Comparison of ENCODE assay signal across 1 cellular context in the genomic region with DNA sequence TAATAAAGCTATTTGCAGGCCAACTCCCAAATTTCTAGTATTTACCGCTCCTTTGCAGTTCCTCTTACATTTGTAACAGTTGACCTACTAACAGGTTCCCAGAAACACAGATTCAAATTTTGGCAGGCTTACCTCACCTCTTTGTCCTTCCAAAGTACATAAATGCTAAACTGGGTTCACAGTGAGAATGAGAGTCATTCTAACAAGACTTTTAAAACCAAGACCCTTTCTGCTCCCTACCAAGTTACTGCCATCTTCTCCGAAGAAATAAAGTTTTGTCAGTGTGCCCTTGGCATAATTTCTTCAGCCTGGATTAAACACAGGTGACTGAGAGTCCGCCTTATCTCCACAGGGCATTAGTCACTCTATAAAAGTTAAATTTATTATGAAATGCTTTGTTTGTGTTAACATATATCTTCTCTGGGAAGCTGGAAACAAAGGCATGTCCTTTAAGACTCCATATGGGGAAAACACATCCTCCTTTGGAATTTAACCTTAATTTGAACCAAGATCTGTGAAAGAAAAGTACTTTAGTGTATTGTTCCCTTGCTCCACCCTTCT.
TF ChIP-seq lines count a peak whose summit lies in the region.

No MANE protein-coding gene starts in this region.

TF ChIP-seq in WTC11, 78 proteins besides CTCF, POLR2A, EP300 and RAD21 (continued from another document):
- TF ChIP-seq SP1 (CRISPR knock-in tag; conservative IDR thresholded peaks at IDR 0.05) (no peak), NR1H2 (CRISPR knock-in tag; IDR thresholded peaks at IDR 0.05) (no peak), TEAD1 (CRISPR knock-in tag; IDR thresholded peaks at IDR 0.05) (no peak), ESRRA (CRISPR knock-in tag; IDR thresholded peaks at IDR 0.05; ENCODE audit: borderline replicate concordance) (no peak)
- TF ChIP-seq, protein P1, sequence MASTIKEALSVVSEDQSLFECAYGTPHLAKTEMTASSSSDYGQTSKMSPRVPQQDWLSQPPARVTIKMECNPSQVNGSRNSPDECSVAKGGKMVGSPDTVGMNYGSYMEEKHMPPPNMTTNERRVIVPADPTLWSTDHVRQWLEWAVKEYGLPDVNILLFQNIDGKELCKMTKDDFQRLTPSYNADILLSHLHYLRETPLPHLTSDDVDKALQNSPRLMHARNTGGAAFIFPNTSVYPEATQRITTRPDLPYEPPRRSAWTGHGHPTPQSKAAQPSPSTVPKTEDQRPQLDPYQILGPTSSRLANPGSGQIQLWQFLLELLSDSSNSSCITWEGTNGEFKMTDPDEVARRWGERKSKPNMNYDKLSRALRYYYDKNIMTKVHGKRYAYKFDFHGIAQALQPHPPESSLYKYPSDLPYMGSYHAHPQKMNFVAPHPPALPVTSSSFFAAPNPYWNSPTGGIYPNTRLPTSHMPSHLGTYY (CRISPR knock-in tag; IDR thresholded peaks at IDR 0.05), result no peak
- TF ChIP-seq, protein P2, sequence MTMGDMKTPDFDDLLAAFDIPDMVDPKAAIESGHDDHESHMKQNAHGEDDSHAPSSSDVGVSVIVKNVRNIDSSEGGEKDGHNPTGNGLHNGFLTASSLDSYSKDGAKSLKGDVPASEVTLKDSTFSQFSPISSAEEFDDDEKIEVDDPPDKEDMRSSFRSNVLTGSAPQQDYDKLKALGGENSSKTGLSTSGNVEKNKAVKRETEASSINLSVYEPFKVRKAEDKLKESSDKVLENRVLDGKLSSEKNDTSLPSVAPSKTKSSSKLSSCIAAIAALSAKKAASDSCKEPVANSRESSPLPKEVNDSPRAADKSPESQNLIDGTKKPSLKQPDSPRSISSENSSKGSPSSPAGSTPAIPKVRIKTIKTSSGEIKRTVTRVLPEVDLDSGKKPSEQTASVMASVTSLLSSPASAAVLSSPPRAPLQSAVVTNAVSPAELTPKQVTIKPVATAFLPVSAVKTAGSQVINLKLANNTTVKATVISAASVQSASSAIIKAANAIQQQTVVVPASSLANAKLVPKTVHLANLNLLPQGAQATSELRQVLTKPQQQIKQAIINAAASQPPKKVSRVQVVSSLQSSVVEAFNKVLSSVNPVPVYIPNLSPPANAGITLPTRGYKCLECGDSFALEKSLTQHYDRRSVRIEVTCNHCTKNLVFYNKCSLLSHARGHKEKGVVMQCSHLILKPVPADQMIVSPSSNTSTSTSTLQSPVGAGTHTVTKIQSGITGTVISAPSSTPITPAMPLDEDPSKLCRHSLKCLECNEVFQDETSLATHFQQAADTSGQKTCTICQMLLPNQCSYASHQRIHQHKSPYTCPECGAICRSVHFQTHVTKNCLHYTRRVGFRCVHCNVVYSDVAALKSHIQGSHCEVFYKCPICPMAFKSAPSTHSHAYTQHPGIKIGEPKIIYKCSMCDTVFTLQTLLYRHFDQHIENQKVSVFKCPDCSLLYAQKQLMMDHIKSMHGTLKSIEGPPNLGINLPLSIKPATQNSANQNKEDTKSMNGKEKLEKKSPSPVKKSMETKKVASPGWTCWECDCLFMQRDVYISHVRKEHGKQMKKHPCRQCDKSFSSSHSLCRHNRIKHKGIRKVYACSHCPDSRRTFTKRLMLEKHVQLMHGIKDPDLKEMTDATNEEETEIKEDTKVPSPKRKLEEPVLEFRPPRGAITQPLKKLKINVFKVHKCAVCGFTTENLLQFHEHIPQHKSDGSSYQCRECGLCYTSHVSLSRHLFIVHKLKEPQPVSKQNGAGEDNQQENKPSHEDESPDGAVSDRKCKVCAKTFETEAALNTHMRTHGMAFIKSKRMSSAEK (CRISPR knock-in tag; IDR thresholded peaks at IDR 0.05; ENCODE audit: borderline replicate concordance), result no peak
- TF ChIP-seq, protein P3, sequence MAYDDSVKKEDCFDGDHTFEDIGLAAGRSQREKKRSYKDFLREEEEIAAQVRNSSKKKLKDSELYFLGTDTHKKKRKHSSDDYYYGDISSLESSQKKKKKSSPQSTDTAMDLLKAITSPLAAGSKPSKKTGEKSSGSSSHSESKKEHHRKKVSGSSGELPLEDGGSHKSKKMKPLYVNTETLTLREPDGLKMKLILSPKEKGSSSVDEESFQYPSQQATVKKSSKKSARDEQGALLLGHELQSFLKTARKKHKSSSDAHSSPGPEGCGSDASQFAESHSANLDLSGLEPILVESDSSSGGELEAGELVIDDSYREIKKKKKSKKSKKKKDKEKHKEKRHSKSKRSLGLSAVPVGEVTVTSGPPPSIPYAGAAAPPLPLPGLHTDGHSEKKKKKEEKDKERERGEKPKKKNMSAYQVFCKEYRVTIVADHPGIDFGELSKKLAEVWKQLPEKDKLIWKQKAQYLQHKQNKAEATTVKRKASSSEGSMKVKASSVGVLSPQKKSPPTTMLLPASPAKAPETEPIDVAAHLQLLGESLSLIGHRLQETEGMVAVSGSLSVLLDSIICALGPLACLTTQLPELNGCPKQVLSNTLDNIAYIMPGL (CRISPR knock-in tag; IDR thresholded peaks at IDR 0.05), result no peak
